ENCODE assay signal across 1 cellular context in the genomic region with DNA sequence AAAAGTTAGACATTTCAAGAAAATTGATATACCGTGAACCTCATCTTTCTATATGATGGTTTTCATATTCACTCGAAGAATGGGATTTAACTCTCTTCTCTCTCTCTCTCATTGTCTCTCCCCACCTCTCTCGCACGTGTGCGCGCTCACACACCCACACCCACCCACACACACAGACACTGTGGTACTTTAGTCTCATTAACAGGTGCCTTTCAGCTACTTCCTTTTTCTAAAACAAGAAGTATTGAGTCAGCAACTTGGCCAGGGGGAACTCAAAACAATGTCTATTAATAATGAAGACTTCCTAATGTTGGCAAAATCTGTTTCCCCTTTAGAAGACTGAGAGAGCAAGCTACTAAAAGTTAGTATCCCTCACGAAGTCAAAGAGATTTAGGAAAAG.
TF ChIP-seq lines count a peak whose summit lies in the region.

No MANE protein-coding gene starts in this region.

TF ChIP-seq in GM12878, 131 proteins besides CTCF, POLR2A, EP300 and RAD21 (continues in another document):
- TF ChIP-seq, protein P1, sequence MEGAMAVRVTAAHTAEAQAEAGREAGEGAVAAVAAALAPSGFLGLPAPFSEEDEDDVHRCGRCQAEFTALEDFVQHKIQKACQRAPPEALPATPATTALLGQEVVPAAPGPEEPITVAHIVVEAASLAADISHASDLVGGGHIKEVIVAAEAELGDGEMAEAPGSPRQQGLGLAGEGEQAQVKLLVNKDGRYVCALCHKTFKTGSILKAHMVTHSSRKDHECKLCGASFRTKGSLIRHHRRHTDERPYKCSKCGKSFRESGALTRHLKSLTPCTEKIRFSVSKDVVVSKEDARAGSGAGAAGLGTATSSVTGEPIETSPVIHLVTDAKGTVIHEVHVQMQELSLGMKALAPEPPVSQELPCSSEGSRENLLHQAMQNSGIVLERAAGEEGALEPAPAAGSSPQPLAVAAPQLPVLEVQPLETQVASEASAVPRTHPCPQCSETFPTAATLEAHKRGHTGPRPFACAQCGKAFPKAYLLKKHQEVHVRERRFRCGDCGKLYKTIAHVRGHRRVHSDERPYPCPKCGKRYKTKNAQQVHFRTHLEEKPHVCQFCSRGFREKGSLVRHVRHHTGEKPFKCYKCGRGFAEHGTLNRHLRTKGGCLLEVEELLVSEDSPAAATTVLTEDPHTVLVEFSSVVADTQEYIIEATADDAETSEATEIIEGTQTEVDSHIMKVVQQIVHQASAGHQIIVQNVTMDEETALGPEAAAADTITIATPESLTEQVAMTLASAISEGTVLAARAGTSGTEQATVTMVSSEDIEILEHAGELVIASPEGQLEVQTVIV (IDR thresholded peaks at IDR 0.05; ENCODE audit: borderline replicate concordance, partially characterized antibody): no peak
- TF ChIP-seq LARP7 (IDR thresholded peaks at IDR 0.05) (no peak), SMAD5 (IDR thresholded peaks at IDR 0.05; ENCODE audit: low read depth) (no peak), EED (IDR thresholded peaks at IDR 0.05; ENCODE audit: low read depth) (peak; percentile 66), ZBED1 (IDR thresholded peaks at IDR 0.05; ENCODE audit: borderline replicate concordance) (peak; percentile 76; the same call in 1 of the 2 replicates), TCF7 (IDR thresholded peaks at IDR 0.05; ENCODE audit: borderline replicate concordance) (0 out of 2 replicates have a peak, but pooled peaks have one; percentile 39), CREB1 (IDR thresholded peaks at IDR 0.05; ENCODE audit: low read depth) (0 out of 2 replicates have a peak, but pooled peaks have one; percentile 28), CBFB (IDR thresholded peaks at IDR 0.05; ENCODE audit: low read depth) (peak; percentile 42; the same call in 1 of the 2 replicates), NFIC (IDR thresholded peaks at IDR 0.05; ENCODE audit: low read depth, low read length) (peak; percentile 87), HCFC1 (IDR thresholded peaks at IDR 0.05; ENCODE audit: low read length) (no peak), POLR2AphosphoS2 (IDR thresholded peaks at IDR 0.05; ENCODE audit: low read depth, low read length) (no peak), NBN (IDR thresholded peaks at IDR 0.05) (peak; percentile 88), DPF2 (IDR thresholded peaks at IDR 0.05) (peak; percentile 92), SMC3 (IDR thresholded peaks at IDR 0.05; ENCODE audit: borderline replicate concordance, low read length) (no peak), SREBF2 (IDR thresholded peaks at IDR 0.05; ENCODE audit: low read length) (no peak), TARDBP (IDR thresholded peaks at IDR 0.05; ENCODE audit: borderline replicate concordance) (0 out of 2 replicates have a peak, but pooled peaks have one; percentile 41), TBL1XR1 (IDR thresholded peaks at IDR 0.05; ENCODE audit: low read depth, low read length) (peak; percentile 94), NR2F1 (conservative IDR thresholded peaks at IDR 0.05) (0 out of 2 replicates have a peak, but pooled peaks have one; percentile 22), RFX5 (IDR thresholded peaks at IDR 0.05; ENCODE audit: low read depth, low read length) (no peak), NFXL1 (IDR thresholded peaks at IDR 0.05; ENCODE audit: borderline replicate concordance) (no peak), GATAD2B (conservative IDR thresholded peaks at IDR 0.05; ENCODE audit: low read depth) (peak; percentile 28; the same call in 1 of the 2 replicates), ZZZ3 (IDR thresholded peaks at IDR 0.05; ENCODE audit: control insufficient read depth, insufficient read length, low read depth) (no peak), POLR2AphosphoS5 (IDR thresholded peaks at IDR 0.05; ENCODE audit: low read length) (no peak), IKZF2 (IDR thresholded peaks at IDR 0.05) (peak; percentile 88 to 91), CBX5 (IDR thresholded peaks at IDR 0.05; ENCODE audit: low read depth) (0 out of 2 replicates have a peak, but pooled peaks have one; percentile 33), RELA (IDR thresholded peaks at IDR 0.05; ENCODE audit: borderline replicate concordance, partially characterized antibody) (no peak), HDAC2 (IDR thresholded peaks at IDR 0.05) (no peak), ETV6 (conservative IDR thresholded peaks at IDR 0.05 in 1 of 2, IDR thresholded peaks at IDR 0.05 in 1 of 2; ENCODE audit: borderline replicate concordance in 1 of 2, low read depth in 1 of 2) (peak in 1 of 2 experiments; percentile 97; a peak in 2 of 4 replicates), EZH2 (IDR thresholded peaks at IDR 0.05; ENCODE audit: borderline replicate concordance, control insufficient read depth, low read depth, low read length) (no peak), IKZF1 (conservative IDR thresholded peaks at IDR 0.05) (peak; percentile 90), CBX3 (IDR thresholded peaks at IDR 0.05; ENCODE audit: borderline replicate concordance, low read depth) (no peak), TCF3 (IDR thresholded peaks at IDR 0.05; ENCODE audit: borderline replicate concordance, insufficient read depth, low read depth, low read length) (peak; percentile 87; the same call in 1 of the 2 replicates), SMAD1 (IDR thresholded peaks at IDR 0.05; ENCODE audit: low read depth, partially characterized antibody) (peak; percentile 40), EGR1 (IDR thresholded peaks at IDR 0.05; ENCODE audit: borderline replicate concordance in 1 of 2, low read depth in 2 of 2, low read length in 2 of 2) (peak in 1 of 2 experiments; percentile 99; a peak in 2 of 3 replicates), BCL11A (IDR thresholded peaks at IDR 0.05; ENCODE audit: low read depth, low read length) (peak; percentile 97)
- TF ChIP-seq, protein P2, sequence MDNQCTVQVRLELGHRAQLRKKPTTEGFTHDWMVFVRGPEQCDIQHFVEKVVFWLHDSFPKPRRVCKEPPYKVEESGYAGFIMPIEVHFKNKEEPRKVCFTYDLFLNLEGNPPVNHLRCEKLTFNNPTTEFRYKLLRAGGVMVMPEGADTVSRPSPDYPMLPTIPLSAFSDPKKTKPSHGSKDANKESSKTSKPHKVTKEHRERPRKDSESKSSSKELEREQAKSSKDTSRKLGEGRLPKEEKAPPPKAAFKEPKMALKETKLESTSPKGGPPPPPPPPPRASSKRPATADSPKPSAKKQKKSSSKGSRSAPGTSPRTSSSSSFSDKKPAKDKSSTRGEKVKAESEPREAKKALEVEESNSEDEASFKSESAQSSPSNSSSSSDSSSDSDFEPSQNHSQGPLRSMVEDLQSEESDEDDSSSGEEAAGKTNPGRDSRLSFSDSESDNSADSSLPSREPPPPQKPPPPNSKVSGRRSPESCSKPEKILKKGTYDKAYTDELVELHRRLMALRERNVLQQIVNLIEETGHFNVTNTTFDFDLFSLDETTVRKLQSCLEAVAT (IDR thresholded peaks at IDR 0.05): peak; percentile 53
- TF ChIP-seq, protein P3, sequence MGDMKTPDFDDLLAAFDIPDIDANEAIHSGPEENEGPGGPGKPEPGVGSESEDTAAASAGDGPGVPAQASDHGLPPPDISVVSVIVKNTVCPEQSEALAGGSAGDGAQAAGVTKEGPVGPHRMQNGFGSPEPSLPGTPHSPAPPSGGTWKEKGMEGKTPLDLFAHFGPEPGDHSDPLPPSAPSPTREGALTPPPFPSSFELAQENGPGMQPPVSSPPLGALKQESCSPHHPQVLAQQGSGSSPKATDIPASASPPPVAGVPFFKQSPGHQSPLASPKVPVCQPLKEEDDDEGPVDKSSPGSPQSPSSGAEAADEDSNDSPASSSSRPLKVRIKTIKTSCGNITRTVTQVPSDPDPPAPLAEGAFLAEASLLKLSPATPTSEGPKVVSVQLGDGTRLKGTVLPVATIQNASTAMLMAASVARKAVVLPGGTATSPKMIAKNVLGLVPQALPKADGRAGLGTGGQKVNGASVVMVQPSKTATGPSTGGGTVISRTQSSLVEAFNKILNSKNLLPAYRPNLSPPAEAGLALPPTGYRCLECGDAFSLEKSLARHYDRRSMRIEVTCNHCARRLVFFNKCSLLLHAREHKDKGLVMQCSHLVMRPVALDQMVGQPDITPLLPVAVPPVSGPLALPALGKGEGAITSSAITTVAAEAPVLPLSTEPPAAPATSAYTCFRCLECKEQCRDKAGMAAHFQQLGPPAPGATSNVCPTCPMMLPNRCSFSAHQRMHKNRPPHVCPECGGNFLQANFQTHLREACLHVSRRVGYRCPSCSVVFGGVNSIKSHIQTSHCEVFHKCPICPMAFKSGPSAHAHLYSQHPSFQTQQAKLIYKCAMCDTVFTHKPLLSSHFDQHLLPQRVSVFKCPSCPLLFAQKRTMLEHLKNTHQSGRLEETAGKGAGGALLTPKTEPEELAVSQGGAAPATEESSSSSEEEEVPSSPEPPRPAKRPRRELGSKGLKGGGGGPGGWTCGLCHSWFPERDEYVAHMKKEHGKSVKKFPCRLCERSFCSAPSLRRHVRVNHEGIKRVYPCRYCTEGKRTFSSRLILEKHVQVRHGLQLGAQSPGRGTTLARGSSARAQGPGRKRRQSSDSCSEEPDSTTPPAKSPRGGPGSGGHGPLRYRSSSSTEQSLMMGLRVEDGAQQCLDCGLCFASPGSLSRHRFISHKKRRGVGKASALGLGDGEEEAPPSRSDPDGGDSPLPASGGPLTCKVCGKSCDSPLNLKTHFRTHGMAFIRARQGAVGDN (IDR thresholded peaks at IDR 0.05): no peak
- TF ChIP-seq, protein P4, sequence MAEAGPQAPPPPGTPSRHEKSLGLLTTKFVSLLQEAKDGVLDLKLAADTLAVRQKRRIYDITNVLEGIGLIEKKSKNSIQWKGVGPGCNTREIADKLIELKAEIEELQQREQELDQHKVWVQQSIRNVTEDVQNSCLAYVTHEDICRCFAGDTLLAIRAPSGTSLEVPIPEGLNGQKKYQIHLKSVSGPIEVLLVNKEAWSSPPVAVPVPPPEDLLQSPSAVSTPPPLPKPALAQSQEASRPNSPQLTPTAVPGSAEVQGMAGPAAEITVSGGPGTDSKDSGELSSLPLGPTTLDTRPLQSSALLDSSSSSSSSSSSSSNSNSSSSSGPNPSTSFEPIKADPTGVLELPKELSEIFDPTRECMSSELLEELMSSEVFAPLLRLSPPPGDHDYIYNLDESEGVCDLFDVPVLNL (IDR thresholded peaks at IDR 0.05; ENCODE audit: low read depth, low read length): no peak
- TF ChIP-seq, protein P5, sequence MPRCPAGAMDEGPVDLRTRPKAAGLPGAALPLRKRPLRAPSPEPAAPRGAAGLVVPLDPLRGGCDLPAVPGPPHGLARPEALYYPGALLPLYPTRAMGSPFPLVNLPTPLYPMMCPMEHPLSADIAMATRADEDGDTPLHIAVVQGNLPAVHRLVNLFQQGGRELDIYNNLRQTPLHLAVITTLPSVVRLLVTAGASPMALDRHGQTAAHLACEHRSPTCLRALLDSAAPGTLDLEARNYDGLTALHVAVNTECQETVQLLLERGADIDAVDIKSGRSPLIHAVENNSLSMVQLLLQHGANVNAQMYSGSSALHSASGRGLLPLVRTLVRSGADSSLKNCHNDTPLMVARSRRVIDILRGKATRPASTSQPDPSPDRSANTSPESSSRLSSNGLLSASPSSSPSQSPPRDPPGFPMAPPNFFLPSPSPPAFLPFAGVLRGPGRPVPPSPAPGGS (IDR thresholded peaks at IDR 0.05; ENCODE audit: borderline replicate concordance, insufficient read depth, low read depth, low read length, poor library complexity, severe bottlenecking): no peak
- TF ChIP-seq, protein P6, sequence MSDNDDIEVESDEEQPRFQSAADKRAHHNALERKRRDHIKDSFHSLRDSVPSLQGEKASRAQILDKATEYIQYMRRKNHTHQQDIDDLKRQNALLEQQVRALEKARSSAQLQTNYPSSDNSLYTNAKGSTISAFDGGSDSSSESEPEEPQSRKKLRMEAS (IDR thresholded peaks at IDR 0.05; ENCODE audit: low read depth, low read length): no peak; the same call in 1 of the 2 replicates
- TF ChIP-seq, protein P7, sequence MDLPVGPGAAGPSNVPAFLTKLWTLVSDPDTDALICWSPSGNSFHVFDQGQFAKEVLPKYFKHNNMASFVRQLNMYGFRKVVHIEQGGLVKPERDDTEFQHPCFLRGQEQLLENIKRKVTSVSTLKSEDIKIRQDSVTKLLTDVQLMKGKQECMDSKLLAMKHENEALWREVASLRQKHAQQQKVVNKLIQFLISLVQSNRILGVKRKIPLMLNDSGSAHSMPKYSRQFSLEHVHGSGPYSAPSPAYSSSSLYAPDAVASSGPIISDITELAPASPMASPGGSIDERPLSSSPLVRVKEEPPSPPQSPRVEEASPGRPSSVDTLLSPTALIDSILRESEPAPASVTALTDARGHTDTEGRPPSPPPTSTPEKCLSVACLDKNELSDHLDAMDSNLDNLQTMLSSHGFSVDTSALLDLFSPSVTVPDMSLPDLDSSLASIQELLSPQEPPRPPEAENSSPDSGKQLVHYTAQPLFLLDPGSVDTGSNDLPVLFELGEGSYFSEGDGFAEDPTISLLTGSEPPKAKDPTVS (IDR thresholded peaks at IDR 0.05; ENCODE audit: low read depth, low read length): no peak
- TF ChIP-seq, protein P8, sequence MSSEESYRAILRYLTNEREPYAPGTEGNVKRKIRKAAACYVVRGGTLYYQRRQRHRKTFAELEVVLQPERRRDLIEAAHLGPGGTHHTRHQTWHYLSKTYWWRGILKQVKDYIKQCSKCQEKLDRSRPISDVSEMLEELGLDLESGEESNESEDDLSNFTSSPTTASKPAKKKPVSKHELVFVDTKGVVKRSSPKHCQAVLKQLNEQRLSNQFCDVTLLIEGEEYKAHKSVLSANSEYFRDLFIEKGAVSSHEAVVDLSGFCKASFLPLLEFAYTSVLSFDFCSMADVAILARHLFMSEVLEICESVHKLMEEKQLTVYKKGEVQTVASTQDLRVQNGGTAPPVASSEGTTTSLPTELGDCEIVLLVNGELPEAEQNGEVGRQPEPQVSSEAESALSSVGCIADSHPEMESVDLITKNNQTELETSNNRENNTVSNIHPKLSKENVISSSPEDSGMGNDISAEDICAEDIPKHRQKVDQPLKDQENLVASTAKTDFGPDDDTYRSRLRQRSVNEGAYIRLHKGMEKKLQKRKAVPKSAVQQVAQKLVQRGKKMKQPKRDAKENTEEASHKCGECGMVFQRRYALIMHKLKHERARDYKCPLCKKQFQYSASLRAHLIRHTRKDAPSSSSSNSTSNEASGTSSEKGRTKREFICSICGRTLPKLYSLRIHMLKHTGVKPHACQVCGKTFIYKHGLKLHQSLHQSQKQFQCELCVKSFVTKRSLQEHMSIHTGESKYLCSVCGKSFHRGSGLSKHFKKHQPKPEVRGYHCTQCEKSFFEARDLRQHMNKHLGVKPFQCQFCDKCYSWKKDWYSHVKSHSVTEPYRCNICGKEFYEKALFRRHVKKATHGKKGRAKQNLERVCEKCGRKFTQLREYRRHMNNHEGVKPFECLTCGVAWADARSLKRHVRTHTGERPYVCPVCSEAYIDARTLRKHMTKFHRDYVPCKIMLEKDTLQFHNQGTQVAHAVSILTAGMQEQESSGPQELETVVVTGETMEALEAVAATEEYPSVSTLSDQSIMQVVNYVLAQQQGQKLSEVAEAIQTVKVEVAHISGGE (CRISPR knock-in tag; IDR thresholded peaks at IDR 0.05): no peak
- TF ChIP-seq, protein P9, sequence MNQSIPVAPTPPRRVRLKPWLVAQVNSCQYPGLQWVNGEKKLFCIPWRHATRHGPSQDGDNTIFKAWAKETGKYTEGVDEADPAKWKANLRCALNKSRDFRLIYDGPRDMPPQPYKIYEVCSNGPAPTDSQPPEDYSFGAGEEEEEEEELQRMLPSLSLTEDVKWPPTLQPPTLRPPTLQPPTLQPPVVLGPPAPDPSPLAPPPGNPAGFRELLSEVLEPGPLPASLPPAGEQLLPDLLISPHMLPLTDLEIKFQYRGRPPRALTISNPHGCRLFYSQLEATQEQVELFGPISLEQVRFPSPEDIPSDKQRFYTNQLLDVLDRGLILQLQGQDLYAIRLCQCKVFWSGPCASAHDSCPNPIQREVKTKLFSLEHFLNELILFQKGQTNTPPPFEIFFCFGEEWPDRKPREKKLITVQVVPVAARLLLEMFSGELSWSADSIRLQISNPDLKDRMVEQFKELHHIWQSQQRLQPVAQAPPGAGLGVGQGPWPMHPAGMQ (IDR thresholded peaks at IDR 0.05; ENCODE audit: borderline replicate concordance): no peak
